Comparison of ENCODE assay signal across 1 cellular context in the genomic region with DNA sequence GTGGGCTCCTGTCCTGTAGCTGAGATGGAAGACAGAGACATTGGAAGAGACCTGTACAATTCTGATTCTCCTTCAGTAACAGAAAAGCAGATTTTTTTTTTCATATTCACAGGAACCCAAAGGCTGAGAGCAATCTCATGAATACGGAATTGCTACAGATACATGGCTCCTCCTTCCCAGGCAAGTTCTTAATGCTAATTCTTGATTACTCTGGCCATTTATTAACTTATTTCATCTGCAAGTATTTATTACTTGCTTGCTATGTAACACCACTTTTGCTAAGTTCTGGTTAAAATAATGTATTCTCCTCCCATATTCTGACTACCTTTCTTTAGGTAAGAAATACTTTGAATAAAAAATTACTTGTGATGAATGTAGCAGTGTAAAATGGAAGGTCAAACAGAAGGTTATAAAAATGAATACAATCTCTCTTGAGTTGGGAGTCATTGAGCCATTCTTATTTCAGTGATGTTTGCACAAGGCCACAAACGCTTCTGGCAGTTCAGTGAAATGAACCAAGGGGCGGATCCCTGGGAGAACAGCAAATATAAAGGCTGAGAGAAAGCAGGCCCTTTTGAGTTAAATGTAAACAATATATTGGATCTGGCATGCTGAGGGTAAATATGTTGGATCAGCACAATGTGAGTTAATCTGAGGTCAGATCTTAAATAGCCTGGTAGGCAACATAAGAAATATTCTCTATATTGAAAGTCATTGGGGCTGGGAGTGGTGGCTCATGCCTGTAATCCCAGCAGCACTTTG.
A peak's percentile ranks its signal among the peaks of the same experiment; 100 is the strongest.
TF ChIP-seq lines count a peak whose summit lies in the region.

No MANE protein-coding gene starts in this region.

TF ChIP-seq in HepG2, 621 proteins besides CTCF, POLR2A, EP300 and RAD21 (continued from another document and continues in another):
- no peak for TF ChIP-seq ZIK1 (CRISPR knock-in tag; IDR thresholded peaks at IDR 0.05; ENCODE audit: borderline replicate concordance, low read depth)
- TF ChIP-seq RBM22 (optimal IDR thresholded peaks at IDR 0.05; ENCODE audit: low read length), result no peak
- no peak for TF ChIP-seq CHD4 (IDR thresholded peaks at IDR 0.05; ENCODE audit: borderline replicate concordance, low read length)
- no peak for TF ChIP-seq CEBPG (CRISPR knock-in tag; IDR thresholded peaks at IDR 0.05)
- TF ChIP-seq, protein P1, sequence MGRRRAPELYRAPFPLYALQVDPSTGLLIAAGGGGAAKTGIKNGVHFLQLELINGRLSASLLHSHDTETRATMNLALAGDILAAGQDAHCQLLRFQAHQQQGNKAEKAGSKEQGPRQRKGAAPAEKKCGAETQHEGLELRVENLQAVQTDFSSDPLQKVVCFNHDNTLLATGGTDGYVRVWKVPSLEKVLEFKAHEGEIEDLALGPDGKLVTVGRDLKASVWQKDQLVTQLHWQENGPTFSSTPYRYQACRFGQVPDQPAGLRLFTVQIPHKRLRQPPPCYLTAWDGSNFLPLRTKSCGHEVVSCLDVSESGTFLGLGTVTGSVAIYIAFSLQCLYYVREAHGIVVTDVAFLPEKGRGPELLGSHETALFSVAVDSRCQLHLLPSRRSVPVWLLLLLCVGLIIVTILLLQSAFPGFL (CRISPR knock-in tag; IDR thresholded peaks at IDR 0.05), result no peak
- TF ChIP-seq GATAD2A (CRISPR knock-in tag; IDR thresholded peaks at IDR 0.05), result peak; percentile 70
- TF ChIP-seq, protein P2, sequence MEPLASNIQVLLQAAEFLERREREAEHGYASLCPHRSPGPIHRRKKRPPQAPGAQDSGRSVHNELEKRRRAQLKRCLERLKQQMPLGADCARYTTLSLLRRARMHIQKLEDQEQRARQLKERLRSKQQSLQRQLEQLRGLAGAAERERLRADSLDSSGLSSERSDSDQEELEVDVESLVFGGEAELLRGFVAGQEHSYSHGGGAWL (CRISPR knock-in tag; IDR thresholded peaks at IDR 0.05), result no peak
- TF ChIP-seq ZNF790 (CRISPR knock-in tag; IDR thresholded peaks at IDR 0.05; ENCODE audit: borderline replicate concordance), result no peak
- no peak for TF ChIP-seq ARNT2 (CRISPR knock-in tag; IDR thresholded peaks at IDR 0.05; ENCODE audit: low read depth)
- TF ChIP-seq, protein P3, sequence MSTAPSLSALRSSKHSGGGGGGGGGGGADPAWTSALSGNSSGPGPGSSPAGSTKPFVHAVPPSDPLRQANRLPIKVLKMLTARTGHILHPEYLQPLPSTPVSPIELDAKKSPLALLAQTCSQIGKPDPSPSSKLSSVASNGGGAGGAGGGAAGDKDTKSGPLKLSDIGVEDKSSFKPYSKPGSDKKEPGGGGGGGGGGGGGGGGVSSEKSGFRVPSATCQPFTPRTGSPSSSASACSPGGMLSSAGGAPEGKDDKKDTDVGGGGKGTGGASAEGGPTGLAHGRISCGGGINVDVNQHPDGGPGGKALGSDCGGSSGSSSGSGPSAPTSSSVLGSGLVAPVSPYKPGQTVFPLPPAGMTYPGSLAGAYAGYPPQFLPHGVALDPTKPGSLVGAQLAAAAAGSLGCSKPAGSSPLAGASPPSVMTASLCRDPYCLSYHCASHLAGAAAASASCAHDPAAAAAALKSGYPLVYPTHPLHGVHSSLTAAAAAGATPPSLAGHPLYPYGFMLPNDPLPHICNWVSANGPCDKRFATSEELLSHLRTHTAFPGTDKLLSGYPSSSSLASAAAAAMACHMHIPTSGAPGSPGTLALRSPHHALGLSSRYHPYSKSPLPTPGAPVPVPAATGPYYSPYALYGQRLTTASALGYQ (CRISPR knock-in tag; IDR thresholded peaks at IDR 0.05), result peak; percentile 88
- TF ChIP-seq ZNF572 (CRISPR knock-in tag; IDR thresholded peaks at IDR 0.05), result no peak
- TF ChIP-seq, protein P4, sequence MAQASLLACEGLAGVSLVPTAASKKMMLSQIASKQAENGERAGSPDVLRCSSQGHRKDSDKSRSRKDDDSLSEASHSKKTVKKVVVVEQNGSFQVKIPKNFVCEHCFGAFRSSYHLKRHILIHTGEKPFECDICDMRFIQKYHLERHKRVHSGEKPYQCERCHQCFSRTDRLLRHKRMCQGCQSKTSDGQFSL (CRISPR knock-in tag; IDR thresholded peaks at IDR 0.05), result no peak
- TF ChIP-seq ZBTB20 (CRISPR knock-in tag; IDR thresholded peaks at IDR 0.05; ENCODE audit: borderline replicate concordance, low read depth), result no peak
- TF ChIP-seq, protein P5, sequence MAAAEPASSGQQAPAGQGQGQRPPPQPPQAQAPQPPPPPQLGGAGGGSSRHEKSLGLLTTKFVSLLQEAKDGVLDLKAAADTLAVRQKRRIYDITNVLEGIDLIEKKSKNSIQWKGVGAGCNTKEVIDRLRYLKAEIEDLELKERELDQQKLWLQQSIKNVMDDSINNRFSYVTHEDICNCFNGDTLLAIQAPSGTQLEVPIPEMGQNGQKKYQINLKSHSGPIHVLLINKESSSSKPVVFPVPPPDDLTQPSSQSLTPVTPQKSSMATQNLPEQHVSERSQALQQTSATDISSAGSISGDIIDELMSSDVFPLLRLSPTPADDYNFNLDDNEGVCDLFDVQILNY (CRISPR knock-in tag; conservative IDR thresholded peaks at IDR 0.05), result no peak
- TF ChIP-seq ZNF598 (CRISPR knock-in tag; IDR thresholded peaks at IDR 0.05; ENCODE audit: borderline replicate concordance), result no peak
- TF ChIP-seq ZNF670 (CRISPR knock-in tag; IDR thresholded peaks at IDR 0.05; ENCODE audit: borderline replicate concordance), result no peak
- no peak for TF ChIP-seq ZNF33A (CRISPR knock-in tag; IDR thresholded peaks at IDR 0.05; ENCODE audit: borderline replicate concordance)
- TF ChIP-seq HOXA7 (CRISPR knock-in tag; IDR thresholded peaks at IDR 0.05), result no peak
- peak; percentile 71; the same call in 1 of the 2 replicates for TF ChIP-seq FOXP1 (IDR thresholded peaks at IDR 0.05)
- peak; percentile 83 for TF ChIP-seq FOXP1 (CRISPR knock-in tag; IDR thresholded peaks at IDR 0.05)
- no peak for TF ChIP-seq ZNF44 (CRISPR knock-in tag; IDR thresholded peaks at IDR 0.05)
- TF ChIP-seq GABPA (IDR thresholded peaks at IDR 0.05; ENCODE audit: low read depth, low read length), result no peak
- no peak for TF ChIP-seq GABPA (CRISPR knock-in tag; IDR thresholded peaks at IDR 0.05; ENCODE audit: low read depth)
- no peak for TF ChIP-seq ZNF253 (CRISPR knock-in tag; IDR thresholded peaks at IDR 0.05; ENCODE audit: borderline replicate concordance)
- no peak for TF ChIP-seq ZNF547 (CRISPR knock-in tag; IDR thresholded peaks at IDR 0.05)
- TF ChIP-seq TEAD3 (CRISPR knock-in tag; optimal IDR thresholded peaks at IDR 0.05; ENCODE audit: borderline replicate concordance), result peak; percentile 35
- TF ChIP-seq, protein P6, sequence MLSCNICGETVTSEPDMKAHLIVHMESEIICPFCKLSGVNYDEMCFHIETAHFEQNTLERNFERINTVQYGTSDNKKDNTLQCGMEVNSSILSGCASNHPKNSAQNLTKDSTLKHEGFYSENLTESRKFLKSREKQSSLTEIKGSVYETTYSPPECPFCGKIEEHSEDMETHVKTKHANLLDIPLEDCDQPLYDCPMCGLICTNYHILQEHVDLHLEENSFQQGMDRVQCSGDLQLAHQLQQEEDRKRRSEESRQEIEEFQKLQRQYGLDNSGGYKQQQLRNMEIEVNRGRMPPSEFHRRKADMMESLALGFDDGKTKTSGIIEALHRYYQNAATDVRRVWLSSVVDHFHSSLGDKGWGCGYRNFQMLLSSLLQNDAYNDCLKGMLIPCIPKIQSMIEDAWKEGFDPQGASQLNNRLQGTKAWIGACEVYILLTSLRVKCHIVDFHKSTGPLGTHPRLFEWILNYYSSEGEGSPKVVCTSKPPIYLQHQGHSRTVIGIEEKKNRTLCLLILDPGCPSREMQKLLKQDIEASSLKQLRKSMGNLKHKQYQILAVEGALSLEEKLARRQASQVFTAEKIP (CRISPR knock-in tag; IDR thresholded peaks at IDR 0.05; ENCODE audit: borderline replicate concordance), result no peak
- TF ChIP-seq, protein P7, sequence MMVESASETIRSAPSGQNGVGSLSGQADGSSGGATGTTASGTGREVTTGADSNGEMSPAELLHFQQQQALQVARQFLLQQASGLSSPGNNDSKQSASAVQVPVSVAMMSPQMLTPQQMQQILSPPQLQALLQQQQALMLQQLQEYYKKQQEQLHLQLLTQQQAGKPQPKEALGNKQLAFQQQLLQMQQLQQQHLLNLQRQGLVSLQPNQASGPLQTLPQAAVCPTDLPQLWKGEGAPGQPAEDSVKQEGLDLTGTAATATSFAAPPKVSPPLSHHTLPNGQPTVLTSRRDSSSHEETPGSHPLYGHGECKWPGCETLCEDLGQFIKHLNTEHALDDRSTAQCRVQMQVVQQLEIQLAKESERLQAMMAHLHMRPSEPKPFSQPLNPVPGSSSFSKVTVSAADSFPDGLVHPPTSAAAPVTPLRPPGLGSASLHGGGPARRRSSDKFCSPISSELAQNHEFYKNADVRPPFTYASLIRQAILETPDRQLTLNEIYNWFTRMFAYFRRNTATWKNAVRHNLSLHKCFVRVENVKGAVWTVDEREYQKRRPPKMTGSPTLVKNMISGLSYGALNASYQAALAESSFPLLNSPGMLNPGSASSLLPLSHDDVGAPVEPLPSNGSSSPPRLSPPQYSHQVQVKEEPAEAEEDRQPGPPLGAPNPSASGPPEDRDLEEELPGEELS (CRISPR knock-in tag; IDR thresholded peaks at IDR 0.05), result peak; percentile 80
- TF ChIP-seq ZNF180 (CRISPR knock-in tag; IDR thresholded peaks at IDR 0.05; ENCODE audit: borderline replicate concordance, low read depth), result no peak
- TF ChIP-seq, protein P8, sequence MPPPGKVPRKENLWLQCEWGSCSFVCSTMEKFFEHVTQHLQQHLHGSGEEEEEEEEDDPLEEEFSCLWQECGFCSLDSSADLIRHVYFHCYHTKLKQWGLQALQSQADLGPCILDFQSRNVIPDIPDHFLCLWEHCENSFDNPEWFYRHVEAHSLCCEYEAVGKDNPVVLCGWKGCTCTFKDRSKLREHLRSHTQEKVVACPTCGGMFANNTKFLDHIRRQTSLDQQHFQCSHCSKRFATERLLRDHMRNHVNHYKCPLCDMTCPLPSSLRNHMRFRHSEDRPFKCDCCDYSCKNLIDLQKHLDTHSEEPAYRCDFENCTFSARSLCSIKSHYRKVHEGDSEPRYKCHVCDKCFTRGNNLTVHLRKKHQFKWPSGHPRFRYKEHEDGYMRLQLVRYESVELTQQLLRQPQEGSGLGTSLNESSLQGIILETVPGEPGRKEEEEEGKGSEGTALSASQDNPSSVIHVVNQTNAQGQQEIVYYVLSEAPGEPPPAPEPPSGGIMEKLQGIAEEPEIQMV (CRISPR knock-in tag; IDR thresholded peaks at IDR 0.05; ENCODE audit: low read depth), result no peak
- no peak for TF ChIP-seq ZZZ3 (CRISPR knock-in tag; IDR thresholded peaks at IDR 0.05; ENCODE audit: borderline replicate concordance)
- no peak for TF ChIP-seq JUN (CRISPR knock-in tag; IDR thresholded peaks at IDR 0.05)
- TF ChIP-seq, protein P9, sequence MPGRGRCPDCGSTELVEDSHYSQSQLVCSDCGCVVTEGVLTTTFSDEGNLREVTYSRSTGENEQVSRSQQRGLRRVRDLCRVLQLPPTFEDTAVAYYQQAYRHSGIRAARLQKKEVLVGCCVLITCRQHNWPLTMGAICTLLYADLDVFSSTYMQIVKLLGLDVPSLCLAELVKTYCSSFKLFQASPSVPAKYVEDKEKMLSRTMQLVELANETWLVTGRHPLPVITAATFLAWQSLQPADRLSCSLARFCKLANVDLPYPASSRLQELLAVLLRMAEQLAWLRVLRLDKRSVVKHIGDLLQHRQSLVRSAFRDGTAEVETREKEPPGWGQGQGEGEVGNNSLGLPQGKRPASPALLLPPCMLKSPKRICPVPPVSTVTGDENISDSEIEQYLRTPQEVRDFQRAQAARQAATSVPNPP (CRISPR knock-in tag; IDR thresholded peaks at IDR 0.05), result 0 out of 2 replicates have a peak, but pooled peaks have one; percentile 52
- TF ChIP-seq ZNF138 (CRISPR knock-in tag; IDR thresholded peaks at IDR 0.05; ENCODE audit: low read depth), result no peak
- no peak for TF ChIP-seq RFX5 (IDR thresholded peaks at IDR 0.05; ENCODE audit: low read depth, low read length)
- no peak for TF ChIP-seq ZNF510 (CRISPR knock-in tag; IDR thresholded peaks at IDR 0.05; ENCODE audit: low read depth)
- TF ChIP-seq ZC3H13 (CRISPR knock-in tag; IDR thresholded peaks at IDR 0.05), result no peak
- TF ChIP-seq XRCC5 (optimal IDR thresholded peaks at IDR 0.05; ENCODE audit: low read length), result no peak
- TF ChIP-seq NCOA2 (CRISPR knock-in tag; IDR thresholded peaks at IDR 0.05), result 0 out of 2 replicates have a peak, but pooled peaks have one; percentile 27
- no peak for TF ChIP-seq HNRNPL (IDR thresholded peaks at IDR 0.05; ENCODE audit: low read depth, low read length)
- no peak for TF ChIP-seq ZNF501 (CRISPR knock-in tag; IDR thresholded peaks at IDR 0.05)
- TF ChIP-seq, protein P10, sequence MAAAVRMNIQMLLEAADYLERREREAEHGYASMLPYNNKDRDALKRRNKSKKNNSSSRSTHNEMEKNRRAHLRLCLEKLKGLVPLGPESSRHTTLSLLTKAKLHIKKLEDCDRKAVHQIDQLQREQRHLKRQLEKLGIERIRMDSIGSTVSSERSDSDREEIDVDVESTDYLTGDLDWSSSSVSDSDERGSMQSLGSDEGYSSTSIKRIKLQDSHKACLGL (CRISPR knock-in tag; IDR thresholded peaks at IDR 0.05), result no peak
- TF ChIP-seq, protein P11, sequence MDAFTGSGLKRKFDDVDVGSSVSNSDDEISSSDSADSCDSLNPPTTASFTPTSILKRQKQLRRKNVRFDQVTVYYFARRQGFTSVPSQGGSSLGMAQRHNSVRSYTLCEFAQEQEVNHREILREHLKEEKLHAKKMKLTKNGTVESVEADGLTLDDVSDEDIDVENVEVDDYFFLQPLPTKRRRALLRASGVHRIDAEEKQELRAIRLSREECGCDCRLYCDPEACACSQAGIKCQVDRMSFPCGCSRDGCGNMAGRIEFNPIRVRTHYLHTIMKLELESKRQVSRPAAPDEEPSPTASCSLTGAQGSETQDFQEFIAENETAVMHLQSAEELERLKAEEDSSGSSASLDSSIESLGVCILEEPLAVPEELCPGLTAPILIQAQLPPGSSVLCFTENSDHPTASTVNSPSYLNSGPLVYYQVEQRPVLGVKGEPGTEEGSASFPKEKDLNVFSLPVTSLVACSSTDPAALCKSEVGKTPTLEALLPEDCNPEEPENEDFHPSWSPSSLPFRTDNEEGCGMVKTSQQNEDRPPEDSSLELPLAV (CRISPR knock-in tag; conservative IDR thresholded peaks at IDR 0.05; ENCODE audit: low read depth), result no peak
- no peak for TF ChIP-seq SP2 (CRISPR knock-in tag; IDR thresholded peaks at IDR 0.05)
- no peak for TF ChIP-seq ONECUT2 (CRISPR knock-in tag; IDR thresholded peaks at IDR 0.05)
- TF ChIP-seq JUNB (CRISPR knock-in tag; IDR thresholded peaks at IDR 0.05; ENCODE audit: borderline replicate concordance), result no peak
- no peak for TF ChIP-seq KLF15 (CRISPR knock-in tag; IDR thresholded peaks at IDR 0.05; ENCODE audit: borderline replicate concordance)
- no peak for TF ChIP-seq PHF21A (CRISPR knock-in tag; IDR thresholded peaks at IDR 0.05)
- TF ChIP-seq DR1 (CRISPR knock-in tag; IDR thresholded peaks at IDR 0.05), result no peak
- no peak for TF ChIP-seq ATAD3A (CRISPR knock-in tag; IDR thresholded peaks at IDR 0.05)
- no peak for TF ChIP-seq MYC (CRISPR knock-in tag; IDR thresholded peaks at IDR 0.05; ENCODE audit: borderline replicate concordance)
- TF ChIP-seq ZNF446 (CRISPR knock-in tag; IDR thresholded peaks at IDR 0.05), result no peak
- no peak for TF ChIP-seq ZNF317 (CRISPR knock-in tag; IDR thresholded peaks at IDR 0.05)
- no peak; the same call in 1 of the 2 replicates for TF ChIP-seq RXRA (CRISPR knock-in tag; IDR thresholded peaks at IDR 0.05)
- TF ChIP-seq ZNF205 (CRISPR knock-in tag; IDR thresholded peaks at IDR 0.05), result no peak
